In the genomic region with DNA sequence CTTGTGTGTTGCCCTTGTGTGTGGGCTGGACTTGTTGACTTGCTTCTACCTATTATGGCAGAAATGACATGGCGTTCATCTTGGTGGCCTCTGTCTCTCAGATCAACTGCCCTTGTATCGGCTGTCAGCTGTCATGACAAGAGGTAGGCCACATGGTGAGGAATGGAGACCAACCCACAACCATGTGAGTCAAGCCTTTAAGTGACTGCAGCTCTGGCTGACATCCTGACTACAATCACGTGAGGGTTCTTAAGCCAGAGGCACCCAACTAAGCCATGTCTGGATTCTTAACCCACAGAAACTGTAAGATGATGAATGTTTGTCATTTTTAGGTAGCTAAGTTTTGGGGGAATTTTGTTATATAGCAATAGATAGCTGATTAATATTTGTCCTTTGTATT, we compare ENCODE assay signal across 11 cellular contexts.
"Had no signal": no experiment of that assay in that cellular context is flagged by ENCODE, and none has a peak within 500 bp of the region (broad histone marks: within the 10 kb centered on the region; RNA-seq: fewer than 3 reads in every experiment).

No MANE protein-coding gene starts in this region.

- H3K4me1 ChIP-seq: vagina had no signal

- H3K4me3 Mint-ChIP-seq: activated CD8-positive, alpha-beta memory T cell treated with anti-CD3 and anti-CD28 coated beads, Interleukin-2, amount 10 ng/mL, durations not matched to agents 7 days and 5 days; activated naive CD8-positive, alpha-beta T cell treated with anti-CD3 and anti-CD28 coated beads, Interleukin-2, amount 10 ng/mL, durations not matched to agents 7 days and 5 days; activated T-cell treated with anti-CD3 and anti-CD28 coated beads, Interleukin-2, amount 50 U/mL, for 4 hours had no signal

- H3K9me3 ChIP-seq: esophagus squamous epithelium, left ventricle myocardium inferior, tibial artery, vagina had no signal

- ATAC-seq: activated CD8-positive, alpha-beta memory T cell treated with anti-CD3 and anti-CD28 coated beads, Interleukin-2, amount 10 ng/mL, durations not matched to agents 7 days and 5 days had no signal

- H3K4me1 Mint-ChIP-seq: activated naive CD8-positive, alpha-beta T cell treated with anti-CD3 and anti-CD28 coated beads, Interleukin-2, amount 10 ng/mL, durations not matched to agents 7 days and 5 days had no signal

- H3K27me3 ChIP-seq: tibial artery, vagina had no signal

- H3K27ac ChIP-seq: esophagus squamous epithelium, left ventricle myocardium inferior, tibial artery, vagina, WERI-Rb-1 had no signal

- H3K36me3 ChIP-seq: esophagus squamous epithelium, left ventricle myocardium inferior, tibial artery, vagina, WERI-Rb-1 had no signal

- DNase-seq: activated CD8-positive, alpha-beta memory T cell treated with anti-CD3 and anti-CD28 coated beads, Interleukin-2, amount 10 ng/mL, durations not matched to agents 7 days and 5 days; activated gamma-delta T cell treated with Interleukin-2 at 50 U/mL for 16 hours; activated naive CD8-positive, alpha-beta T cell treated with anti-CD3 and anti-CD28 coated beads, Interleukin-2, amount 10 ng/mL, durations not matched to agents 7 days and 5 days; activated T-cell treated with anti-CD3 and anti-CD28 coated beads, Interleukin-2, amount 50 U/mL, for 4 hours; anterior cingulate cortex; esophagus squamous epithelium; left ventricle myocardium inferior; mesendoderm; tibial artery had no signal

- H3K36me3 Mint-ChIP-seq: activated CD8-positive, alpha-beta memory T cell treated with anti-CD3 and anti-CD28 coated beads, Interleukin-2, amount 10 ng/mL, durations not matched to agents 7 days and 5 days; activated naive CD8-positive, alpha-beta T cell treated with anti-CD3 and anti-CD28 coated beads, Interleukin-2, amount 10 ng/mL, durations not matched to agents 7 days and 5 days had no signal

- H3K4me3 ChIP-seq: esophagus squamous epithelium, left ventricle myocardium inferior, tibial artery, vagina had no signal

- H3K9me3 Mint-ChIP-seq: activated naive CD8-positive, alpha-beta T cell treated with anti-CD3 and anti-CD28 coated beads, Interleukin-2, amount 10 ng/mL, durations not matched to agents 7 days and 5 days; activated T-cell treated with anti-CD3 and anti-CD28 coated beads, Interleukin-2, amount 50 U/mL, for 4 hours had no signal

- H3K27ac Mint-ChIP-seq: activated CD8-positive, alpha-beta memory T cell treated with anti-CD3 and anti-CD28 coated beads, Interleukin-2, amount 10 ng/mL, durations not matched to agents 7 days and 5 days; activated naive CD8-positive, alpha-beta T cell treated with anti-CD3 and anti-CD28 coated beads, Interleukin-2, amount 10 ng/mL, durations not matched to agents 7 days and 5 days had no signal
